In the genomic region with DNA sequence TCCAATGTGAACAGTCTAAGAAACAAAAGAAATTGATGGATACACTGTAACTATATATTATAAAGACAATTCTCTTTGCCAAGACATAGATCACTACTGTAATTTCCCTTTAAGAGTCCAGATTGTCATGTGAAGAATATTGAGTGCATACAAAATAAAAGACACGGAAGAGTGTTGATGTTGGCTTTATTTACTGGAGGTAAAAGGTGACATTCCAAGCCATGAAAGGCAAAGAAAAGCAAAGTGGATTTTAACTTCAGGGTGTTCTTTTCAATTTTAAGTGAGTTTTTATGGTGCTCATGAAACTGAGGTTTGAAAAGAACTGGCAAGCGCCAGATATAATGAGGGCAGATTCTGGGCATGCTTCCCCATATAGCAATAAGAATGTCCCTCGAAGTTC, we compare ENCODE assay signal across 18 cellular contexts.
DNase-seq lines count a peak whose midpoint lies in the region; ATAC-seq, FAIRE-seq and TF ChIP-seq lines count a peak whose summit lies in the region.
"Had no signal": no experiment of that assay in that cellular context is flagged by ENCODE, and none has a peak within 500 bp of the region (broad histone marks: within the 10 kb centered on the region; RNA-seq: fewer than 3 reads in every experiment).

No MANE protein-coding gene starts in this region.

- TF ChIP-seq CTCF in left ventricle myocardium inferior (IDR thresholded peaks at IDR 0.05; ENCODE audit: borderline replicate concordance) = no peak
- no peak for TF ChIP-seq CTCF in heart left ventricle (IDR thresholded peaks at IDR 0.05)
- TF ChIP-seq CTCF in endothelial cell of umbilical vein (IDR thresholded peaks at IDR 0.05; ENCODE audit: extremely low read depth in 1 of 2, insufficient read depth in 1 of 2, low read depth in 1 of 2, low read length in 2 of 2) = no peak

- H3K27me3 ChIP-seq in left ventricle myocardium inferior (ENCODE audit: low read depth) (peaks cover 25% of the 10 kb centered on the region), heart left ventricle (peaks cover 0 to 15% (median 0%) of the 10 kb centered on the region in 9 donors), endothelial cell of umbilical vein (ENCODE audit: control insufficient read depth in 2 of 2, insufficient read depth in 2 of 2, low read length in 2 of 2) (no peaks in the 10 kb centered on the region), mesendoderm (ENCODE audit: insufficient read depth, low read length, poor library complexity) (no peaks in the 10 kb centered on the region), MG63 (no peaks in the 10 kb centered on the region)
- no peaks in the 10 kb centered on the region for H3K27me3 ChIP-seq in CD4-positive, alpha-beta memory T cell (ENCODE audit: insufficient read depth, low read length)

- H2BK120ac ChIP-seq in mesendoderm (ENCODE audit: low read depth, low read length) = no peak overlapping the region

- H3K79me1 ChIP-seq in mesendoderm (ENCODE audit: low read length) = no peaks in the 10 kb centered on the region

- intact Hi-C loops in left ventricle myocardium inferior (cut with micrococcal nuclease) = no loop called here
- intact Hi-C loops in heart left ventricle (cut with DNase I) = loop anchor here in 5 of 10 donors (5.0 to 10.0 kb wide), 4 partner anchors 161 to 611 kb away; no protein-coding TSS in a partner anchor
- intact Hi-C loops in endothelial cell of umbilical vein (cut with micrococcal nuclease) = loop anchor here (5.0 kb wide), 3 partner anchors 182 to 728 kb away; no protein-coding TSS in a partner anchor
- intact Hi-C loops in CD4-positive, alpha-beta memory T cell (cut with micrococcal nuclease) = no loop called here

- no peak overlapping the region for H4K5ac ChIP-seq in mesendoderm (ENCODE audit: low read length)

- H2AFZ ChIP-seq in endothelial cell of umbilical vein (ENCODE audit: low read depth, low read length) = no peak overlapping the region

- ATAC-seq in heart left ventricle = no peak

- TF ChIP-seq POLR2A in heart left ventricle (IDR thresholded peaks at IDR 0.05) (no peak), endothelial cell of umbilical vein (IDR thresholded peaks at IDR 0.05; ENCODE audit: low read depth, low read length) (no peak)

- H3K4ac ChIP-seq in mesendoderm (ENCODE audit: low read depth, low read length) = no peak overlapping the region

- H3K9me3 Mint-ChIP-seq in CD4-positive, alpha-beta memory T cell = no peaks in the 10 kb centered on the region

- H3K36me3 Mint-ChIP-seq in CD4-positive, alpha-beta memory T cell = no peaks in the 10 kb centered on the region

- 62 to 71% (median 65%) methylated on average over 3 of the region's 3 CpGs for WGBS in heart left ventricle, 4 donors
- WGBS in mesendoderm (ENCODE audit: extremely low coverage, insufficient coverage, low lambda C conversion rate) = no CpG with 5 or more reads among the region's 3 CpGs

- no peaks in the 10 kb centered on the region for H3K4me1 Mint-ChIP-seq in CD4-positive, alpha-beta memory T cell

- H3K4me2 ChIP-seq in endothelial cell of umbilical vein (ENCODE audit: insufficient read depth, low read length) (peak overlapping the region; percentile 60), mesendoderm (ENCODE audit: low read length) (no peak overlapping the region)
- H3K4me2 ChIP-seq: BLaER1 treated with 17β-estradiol and CSF1 and Interleukin-3, amounts not matched to agents 10 nM and 100 nM had no signal

- H2BK15ac ChIP-seq in mesendoderm (replicated peaks; ENCODE audit: low read depth) = no peak overlapping the region

- H3K27ac ChIP-seq in left ventricle myocardium inferior (replicated peaks) (peak overlapping the region; percentile 56), heart left ventricle (peak overlapping the region in 6 of 12 donors; percentile 6 to 61 (median 34)), endothelial cell of umbilical vein (ENCODE audit: insufficient read depth, low read depth, low read length) (no peak overlapping the region), mesendoderm (ENCODE audit: low read depth, low read length) (no peak overlapping the region)
- H3K27ac ChIP-seq in CD4-positive, alpha-beta memory T cell (ENCODE audit: low read depth, low read length) = no peak overlapping the region
- H3K27ac ChIP-seq: BLaER1 treated with 17β-estradiol and CSF1 and Interleukin-3, amounts not matched to agents 10 nM and 100 nM had no signal

- DNase-seq in left ventricle myocardium inferior (no peak), heart left ventricle (no peak), endothelial cell of umbilical vein (ENCODE audit: low read depth, low spot score) (no peak), renal cortical epithelial cell (ENCODE audit: low read depth) (peak; percentile 36), mesendoderm (no peak), MG63 (no peak)
- DNase-seq in CD4-positive, alpha-beta memory T cell = no peak
- DNase-seq in activated naive CD4-positive, alpha-beta T cell (lab: John Stamatoyannopoulos, UW) = no peak
- DNase-seq: 8988T; HCEC 1CT; IMR-90; NCI-H1436; NCI-H2081 treated with DMSO at 0.1 percent for 48 hours; NCI-H526; NK-92 treated with Interleukin-12 subunit alpha and Interleukin-12 subunit beta, amount 100 ng/mL, for 24 hours; OCI-M1 had no signal

- no TSS peak for BruUV-seq in endothelial cell of umbilical vein (replicated peaks; lab: Mats Ljungman, UMichigan)

- H3K9ac ChIP-seq in endothelial cell of umbilical vein (replicated peaks; ENCODE audit: extremely low read depth, insufficient read depth, low read length) (peak overlapping the region; percentile 29), mesendoderm (ENCODE audit: low read length) (no peak overlapping the region)
- H3K9ac ChIP-seq: BLaER1 treated with 17β-estradiol and CSF1 and Interleukin-3, amounts not matched to agents 10 nM and 100 nM had no signal

- no peak for FAIRE-seq in endothelial cell of umbilical vein (lab: Jason Lieb, UNC)
- FAIRE-seq: GM18507 had no signal

- H4K8ac ChIP-seq in mesendoderm (ENCODE audit: low read depth, low read length) = no peak overlapping the region

- H3K36me3 ChIP-seq in left ventricle myocardium inferior (no peaks in the 10 kb centered on the region), heart left ventricle (peaks cover 0 to 9% (median 0%) of the 10 kb centered on the region in 9 donors), endothelial cell of umbilical vein (ENCODE audit: control insufficient read depth in 2 of 2, extremely low read depth in 1 of 2, insufficient read depth in 2 of 2, low read length in 2 of 2) (peaks cover 2 to 8% of the 10 kb centered on the region in 2 experiments), mesendoderm (ENCODE audit: control insufficient read depth, insufficient read depth, low read length) (no peaks in the 10 kb centered on the region), MG63 (no peaks in the 10 kb centered on the region)
- H3K36me3 ChIP-seq in CD4-positive, alpha-beta memory T cell (ENCODE audit: insufficient read depth, low read length) = no peaks in the 10 kb centered on the region
- H3K36me3 ChIP-seq: BLaER1 treated with 17β-estradiol and CSF1 and Interleukin-3, amounts not matched to agents 10 nM and 100 nM had no signal

- dilution Hi-C loops in endothelial cell of umbilical vein (cut with MboI; ENCODE audit: extremely low pct_ligation_motif_present, low sequenced_read_pairs) = no loop called here

- H3K4me3 ChIP-seq in left ventricle myocardium inferior (peak overlapping the region; percentile 13), heart left ventricle (no peak overlapping the region), endothelial cell of umbilical vein (replicated peaks in 1 of 3; ENCODE audit: insufficient read depth in 1 of 3, low read depth in 1 of 3, low read length in 3 of 3) (no peak overlapping the region), mesendoderm (ENCODE audit: low read length) (no peak overlapping the region), MG63 (no peak overlapping the region)
- H3K4me3 ChIP-seq in CD4-positive, alpha-beta memory T cell (ENCODE audit: low read length in 2 of 2) = no peak overlapping the region
- H3K4me3 ChIP-seq: BLaER1 treated with 17β-estradiol and CSF1 and Interleukin-3, amounts not matched to agents 10 nM and 100 nM had no signal

- no peak overlapping the region for H3K27ac Mint-ChIP-seq in CD4-positive, alpha-beta memory T cell

- POLR2A ChIA-PET in endothelial cell of umbilical vein (lab: Charles Lee) = no interaction called here
- POLR2A ChIA-PET in CD4-positive, alpha-beta memory T cell (lab: Charles Lee; ENCODE audit: partially characterized antibody) = no interaction called here

- CTCF ChIA-PET in endothelial cell of umbilical vein (lab: Charles Lee) = interaction anchor here (0.9 to 3.7 kb wide), 17 partner anchors 8 to 535 kb away, joined by 3 to 40 read pairs (median 5); no protein-coding TSS in a partner anchor
- CTCF ChIA-PET in CD4-positive, alpha-beta memory T cell (lab: Charles Lee; ENCODE audit: partially characterized antibody) = no interaction called here

- H4K20me1 ChIP-seq in endothelial cell of umbilical vein (replicated peaks; ENCODE audit: control insufficient read depth, extremely low read depth, insufficient read depth, low read length) = no peaks in the 10 kb centered on the region
- H4K20me1 ChIP-seq: BLaER1 treated with 17β-estradiol and CSF1 and Interleukin-3, amounts not matched to agents 10 nM and 100 nM had no signal

- H3K4me3 Mint-ChIP-seq in CD4-positive, alpha-beta memory T cell = no peak overlapping the region

- H3K79me2 ChIP-seq in endothelial cell of umbilical vein (ENCODE audit: control insufficient read depth, insufficient read depth, low read length) (peaks cover 64% of the 10 kb centered on the region), mesendoderm (ENCODE audit: control insufficient read depth, insufficient read depth, low read length) (no peaks in the 10 kb centered on the region)

- H3K9me3 ChIP-seq in left ventricle myocardium inferior (replicated peaks) (no peaks in the 10 kb centered on the region), heart left ventricle (no peaks in the 10 kb centered on the region), endothelial cell of umbilical vein (replicated peaks; ENCODE audit: control insufficient read depth, insufficient read depth, low read length) (no peaks in the 10 kb centered on the region), MG63 (no peaks in the 10 kb centered on the region)
- no peaks in the 10 kb centered on the region for H3K9me3 ChIP-seq in CD4-positive, alpha-beta memory T cell (ENCODE audit: control insufficient read depth in 1 of 2, low read length in 2 of 2)
- H3K9me3 ChIP-seq: BLaER1 treated with 17β-estradiol and CSF1 and Interleukin-3, amounts not matched to agents 10 nM and 100 nM had no signal

- H3K56ac ChIP-seq in mesendoderm (ENCODE audit: low read length) = no peak overlapping the region

- peaks cover 0 to 9% of the 10 kb centered on the region in 2 donors for H3K27me3 Mint-ChIP-seq in CD4-positive, alpha-beta memory T cell

- no peak overlapping the region for H3K23ac ChIP-seq in mesendoderm (ENCODE audit: low read length)

- H3K4me1 ChIP-seq in left ventricle myocardium inferior = peaks cover 29% of the 10 kb centered on the region
- H3K4me1 ChIP-seq in heart left ventricle = peaks cover 0 to 47% (median 2%) of the 10 kb centered on the region in 12 donors
- H3K4me1 ChIP-seq in endothelial cell of umbilical vein (ENCODE audit: control insufficient read depth, extremely low read depth, insufficient read depth, low read length) = peaks cover 48% of the 10 kb centered on the region
- H3K4me1 ChIP-seq in CD4-positive, alpha-beta memory T cell (ENCODE audit: insufficient read depth, low read length) = no peaks in the 10 kb centered on the region
- H3K4me1 ChIP-seq in mesendoderm (ENCODE audit: control insufficient read depth, low read depth, low read length) = no peaks in the 10 kb centered on the region
- H3K4me1 ChIP-seq: BLaER1 treated with 17β-estradiol and CSF1 and Interleukin-3, amounts not matched to agents 10 nM and 100 nM had no signal

- H2BK5ac ChIP-seq in mesendoderm (ENCODE audit: low read length) = no peak overlapping the region

- no peaks in the 10 kb centered on the region for H3K9me1 ChIP-seq in endothelial cell of umbilical vein (replicated peaks; ENCODE audit: control insufficient read depth, extremely low read depth, insufficient read depth, low read length)

- no peak overlapping the region for H2AK5ac ChIP-seq in mesendoderm (ENCODE audit: low read length)

- H3K18ac ChIP-seq in mesendoderm (ENCODE audit: low read length) = no peak overlapping the region
